ENCODE assay signal across 8 cellular contexts in genomic region chr17:78174332-78174869, GRCh38. TPM values are rescaled to one million over a fixed set of nuclear protein-coding genes. Genes with fewer than 3 reads are reported as not detected.
DNase-seq lines count a peak whose midpoint lies in the region; ATAC-seq, FAIRE-seq and TF ChIP-seq lines count a peak whose summit lies in the region.

No MANE protein-coding gene starts in this region.

- H3K9me3 Mint-ChIP-seq in Caco-2 (ENCODE audit: unreplicated experiment): no peaks in the 10 kb centered on the region

- no peak for ATAC-seq in HG02588 (IDR thresholded peaks at IDR 0.05; ENCODE audit: unreplicated experiment)

- H3K27me3 Mint-ChIP-seq in Caco-2 (ENCODE audit: insufficient read depth, unreplicated experiment): no peaks in the 10 kb centered on the region

- H3K79me1 ChIP-seq in H1 (ENCODE audit: low read depth, low read length): peaks cover 6% of the 10 kb centered on the region
- H3K79me1 ChIP-seq in neuronal stem cell (ENCODE audit: low read depth, low read length): no peaks in the 10 kb centered on the region

- no peaks in the 10 kb centered on the region for H3K23me2 ChIP-seq in H1 (ENCODE audit: low read depth, low read length)

- H2BK120ac ChIP-seq in H1 (replicated peaks; ENCODE audit: low read depth, low read length) (no peak overlapping the region), neuronal stem cell (ENCODE audit: low read depth, low read length) (no peak overlapping the region)

- H2BK20ac ChIP-seq in H1 (ENCODE audit: low read length): no peak overlapping the region

- H3K9me3 ChIP-seq in Caco-2 (no peaks in the 10 kb centered on the region), H1 (ENCODE audit: insufficient read depth in 2 of 2, low read depth in 1 of 2, low read length in 1 of 2) (no peaks in the 10 kb centered on the region), neuronal stem cell (replicated peaks in 1 of 2; ENCODE audit: control insufficient read depth in 2 of 2, insufficient read depth in 1 of 2, low read depth in 1 of 2, low read length in 2 of 2) (peaks cover 0 to 3% of the 10 kb centered on the region in 2 donors), HAP-1 (no peaks in the 10 kb centered on the region)

- TF ChIP-seq POLR2A in H1 (IDR thresholded peaks at IDR 0.05; ENCODE audit: control extremely low read depth in 1 of 2, low read depth in 2 of 2, low read length in 2 of 2): peak in 1 of 2 experiments; percentile 26; a peak in 1 of 3 replicates

- TSS peak; percentile 27 for BruUV-seq in Caco-2 (replicated peaks; lab: Mats Ljungman, UMichigan)

- peaks cover 15 to 22% of the 10 kb centered on the region in 2 experiments for H4K20me1 ChIP-seq in H1 (replicated peaks in 1 of 2; ENCODE audit: control insufficient read depth in 1 of 2, insufficient read depth in 2 of 2, low read length in 2 of 2)

- no peak overlapping the region for H3K56ac ChIP-seq in H1 (replicated peaks; ENCODE audit: insufficient read length, low read depth, low read length)

- H3K18ac ChIP-seq in H1 (ENCODE audit: extremely low read depth, low read length): no peak overlapping the region
- no peak overlapping the region for H3K18ac ChIP-seq in neuronal stem cell (ENCODE audit: low read length)

- peak overlapping the region; percentile 22 for H3K4me3 Mint-ChIP-seq in Caco-2 (ENCODE audit: unreplicated experiment)

- no peak overlapping the region for H3K4me3 ChIP-seq in Caco-2 (ENCODE audit: low read depth, low read length)
- H3K4me3 ChIP-seq in H1 (ENCODE audit: extremely low read depth in 1 of 4, insufficient read depth in 2 of 4, low read depth in 3 of 4, low read length in 4 of 4): no peak overlapping the region
- H3K4me3 ChIP-seq in neuronal stem cell (ENCODE audit: low read length in 2 of 2): no peak overlapping the region
- no peak overlapping the region for H3K4me3 ChIP-seq in HAP-1

- H3K36me3 Mint-ChIP-seq in Caco-2 (ENCODE audit: insufficient read depth, unreplicated experiment): peaks cover 98% of the 10 kb centered on the region

- POLR2A ChIA-PET in Caco-2 (lab: Charles Lee): interaction anchor here (1.1 to 1.4 kb wide), 2 partner anchors 12 to 194 kb away, joined by 3 to 5 read pairs; partner anchors contain the start of genes AFMID and TK1
- POLR2A ChIA-PET in H1 (lab: Charles Lee; ENCODE audit: partially characterized antibody): interaction anchor here (0.6 to 10.2 kb wide), 17 partner anchors 9 to 146 kb away, joined by 3 to 131 read pairs (median 3); partner anchors contain the start of genes AFMID, TK1 and TMC6

- H3K4me1 Mint-ChIP-seq in Caco-2 (ENCODE audit: low read depth, unreplicated experiment): peaks cover 24% of the 10 kb centered on the region

- CTCF ChIA-PET in Caco-2 (lab: Charles Lee) (interaction anchor here (0.9 to 1.8 kb wide), 2 partner anchors 13 to 77 kb away, joined by 4 to 7 read pairs; partner anchors contain the start of genes AFMID and TK1), H1 (lab: Charles Lee; ENCODE audit: partially characterized antibody) (interaction anchor here (0.7 to 10.0 kb wide), 20 partner anchors 8 to 76 kb away, joined by 3 to 87 read pairs (median 8); partner anchors contain the start of genes AFMID, C17orf99 and TK1)

- no peaks in the 10 kb centered on the region for H3K79me2 ChIP-seq in H1 (ENCODE audit: control insufficient read depth in 1 of 2, insufficient read depth in 2 of 2, low read length in 2 of 2)

- H3K23ac ChIP-seq in H1 (ENCODE audit: insufficient read length) (no peak overlapping the region), neuronal stem cell (ENCODE audit: low read depth, low read length, poor library complexity) (peak overlapping the region; percentile 92)

- H3K14ac ChIP-seq in H1 (ENCODE audit: insufficient read length) (no peak overlapping the region), neuronal stem cell (ENCODE audit: low read length) (no peak overlapping the region)

- H2BK5ac ChIP-seq in H1 (ENCODE audit: low read depth, low read length) (peak overlapping the region; percentile 52; the same call in 1 of the 2 replicates), neuronal stem cell (ENCODE audit: low read length) (no peak overlapping the region)

- H3K27me3 ChIP-seq in Caco-2 (replicated peaks; ENCODE audit: control insufficient read depth, insufficient read depth, low read length) (no peaks in the 10 kb centered on the region), H1 (replicated peaks in 1 of 4; ENCODE audit: control insufficient read depth in 3 of 4, extremely low read depth in 1 of 4, insufficient read depth in 3 of 4, low read length in 3 of 4) (no peaks in the 10 kb centered on the region), neuronal stem cell (ENCODE audit: control insufficient read depth in 3 of 3, insufficient read depth in 3 of 3, low read depth in 1 of 3, low read length in 3 of 3) (no peaks in the 10 kb centered on the region), HAP-1 (ENCODE audit: low read depth) (no peaks in the 10 kb centered on the region)

- in situ Hi-C loops in HAP-1 (cut with MboI; ENCODE audit: low sequenced_read_pairs): loop anchor here (10.0 kb wide), 1 partner anchor 800 kb away; the partner anchor contains the start of gene LGALS3BP

- TF ChIP-seq CTCF in Caco-2 (IDR thresholded peaks at IDR 0.05; ENCODE audit: insufficient read depth in 1 of 2, low read depth in 1 of 2, low read length in 1 of 2, severe bottlenecking in 1 of 2, unreplicated experiment in 1 of 2) (no peak), H1 (IDR thresholded peaks at IDR 0.05; ENCODE audit: control extremely low read depth in 1 of 3, insufficient read depth in 1 of 3, low read depth in 1 of 3, low read length in 3 of 3) (no peak)

- peak overlapping the region; percentile 78 for H3K27ac Mint-ChIP-seq in Caco-2 (ENCODE audit: unreplicated experiment)

- H2BK15ac ChIP-seq in H1 (ENCODE audit: low read length): no peak overlapping the region
- no peak overlapping the region for H2BK15ac ChIP-seq in neuronal stem cell (ENCODE audit: low read length)

- H4K5ac ChIP-seq in H1 (ENCODE audit: insufficient read length, low read depth, low read length): no peak overlapping the region

- no peak overlapping the region for H3K9ac ChIP-seq in H1 (replicated peaks in 1 of 4; ENCODE audit: extremely low read depth in 1 of 4, low read depth in 3 of 4, low read length in 3 of 4)
- H3K9ac ChIP-seq in neuronal stem cell (ENCODE audit: low read depth, low read length, poor library complexity): no peak overlapping the region

- TF ChIP-seq EP300 in H1 (IDR thresholded peaks at IDR 0.05; ENCODE audit: borderline replicate concordance in 1 of 2, low read depth in 2 of 2, low read length in 2 of 2): no peak

- H3K4me2 ChIP-seq in H1 (ENCODE audit: insufficient read depth in 1 of 2, low read depth in 2 of 2, low read length in 2 of 2) (no peak overlapping the region), neuronal stem cell (ENCODE audit: insufficient read depth, low read length, poor library complexity, severe bottlenecking) (no peak overlapping the region)

- H2AK5ac ChIP-seq in H1 (ENCODE audit: low read depth, low read length): no peak overlapping the region
- no peak overlapping the region for H2AK5ac ChIP-seq in neuronal stem cell (ENCODE audit: low read depth, low read length)

- intact Hi-C loops in Caco-2 (cut with micrococcal nuclease; ENCODE audit: unreplicated experiment): no loop called here

- no peak for DNase-seq in Caco-2
- peak; percentile 59 for DNase-seq in NOMO-1 treated with dmso at 0.1 percent for 144 hours (lab: John Stamatoyannopoulos, UW; ENCODE audit: unreplicated experiment)
- DNase-seq in H1 (ENCODE audit: low read depth in 1 of 2, low spot score in 2 of 2): no peak
- no peak for DNase-seq in neuronal stem cell (ENCODE audit: low spot score)
- DNase-seq in NCI-H345 (lab: John Stamatoyannopoulos, UW): no peak
- DNase-seq in HAP-1 (ENCODE audit: low spot score in 2 of 2): no peak
- no peak for DNase-seq in EL

- H3K27ac ChIP-seq in H1 (ENCODE audit: low read depth, low read length): no peak overlapping the region
- H3K27ac ChIP-seq in neuronal stem cell (replicated peaks; ENCODE audit: low read length): no peak overlapping the region

- WGBS in H1 (ENCODE audit: extremely low coverage in 1 of 2, insufficient coverage in 1 of 2, insufficient read length in 1 of 2, insufficient replicate concordance in 2 of 2, low coverage in 1 of 2, low lambda C conversion rate in 2 of 2, missing lambda C conversion rate in 1 of 2), 2 experiments: 83% methylated on average over 13 of the region's 15 CpGs; no CpG with 5 or more reads in 1 of the 2 experiments
- WGBS in neuronal stem cell (ENCODE audit: extremely low coverage in 2 of 2, insufficient read length in 2 of 2, insufficient replicate concordance in 1 of 2), 2 donors: no CpG with 5 or more reads among the region's 15 CpGs

- H2BK12ac ChIP-seq in H1 (ENCODE audit: low read depth, low read length) (no peak overlapping the region), neuronal stem cell (ENCODE audit: low read length) (no peak overlapping the region)

- H4K8ac ChIP-seq in H1 (ENCODE audit: extremely low read depth, insufficient read depth, low read length) (peak overlapping the region; percentile 83; the same call in 1 of the 2 replicates), neuronal stem cell (ENCODE audit: low read depth, low read length) (peak overlapping the region; percentile 54)

- H4K91ac ChIP-seq in H1 (replicated peaks; ENCODE audit: insufficient read length, low read length): no peak overlapping the region
- H4K91ac ChIP-seq in neuronal stem cell (ENCODE audit: low read depth, low read length, poor library complexity): no peak overlapping the region

- no peak overlapping the region for H3K4ac ChIP-seq in H1 (replicated peaks; ENCODE audit: insufficient read length, low read depth, low read length)
- no peak overlapping the region for H3K4ac ChIP-seq in neuronal stem cell (ENCODE audit: low read length)

- no peak for TF ChIP-seq RAD21 in H1 (IDR thresholded peaks at IDR 0.05 in 1 of 2, conservative IDR thresholded peaks at IDR 0.05 in 1 of 2; ENCODE audit: low read depth in 2 of 2, low read length in 2 of 2)

- H2AFZ ChIP-seq in H1 (ENCODE audit: low read length): no peak overlapping the region
- H2AFZ ChIP-seq in neuronal stem cell (ENCODE audit: low read length): no peak overlapping the region

- H3K36me3 ChIP-seq in Caco-2 (ENCODE audit: control insufficient read depth, insufficient read depth, low read length) (peaks cover 2% of the 10 kb centered on the region), H1 (ENCODE audit: control insufficient read depth in 2 of 4, insufficient read depth in 4 of 4, low read length in 3 of 4) (peaks cover 11 to 46% (median 25%) of the 10 kb centered on the region in 4 experiments), neuronal stem cell (replicated peaks in 1 of 2; ENCODE audit: control insufficient read depth in 2 of 2, insufficient read depth in 2 of 2, low read length in 2 of 2) (peaks cover 33 to 65% of the 10 kb centered on the region in 2 donors), HAP-1 (replicated peaks) (peaks cover 70% of the 10 kb centered on the region)

- FAIRE-seq in H1 (lab: Jason Lieb, UNC): no peak

- H3K4me1 ChIP-seq in Caco-2 (peaks cover 23% of the 10 kb centered on the region), H1 (replicated peaks in 1 of 4; ENCODE audit: control insufficient read depth in 3 of 4, insufficient read depth in 4 of 4, low read length in 3 of 4) (peaks cover 5 to 28% (median 12%) of the 10 kb centered on the region in 4 experiments), neuronal stem cell (ENCODE audit: control insufficient read depth in 2 of 2, insufficient read depth in 1 of 2, low read depth in 1 of 2, low read length in 2 of 2) (peaks cover 3 to 4% of the 10 kb centered on the region in 2 donors), HAP-1 (no peaks in the 10 kb centered on the region; the same call in 1 of the 2 replicates)

RNA-seq across cellular contexts. Expression of gene SYNGR2, which starts 6.0 kb away (rescaled TPM):
- total RNA-seq in Caco-2 (2022): 169 and 193 TPM in 2 replicates
- total RNA-seq in H1 (2021; fragmentation: NEBNext Ultra II Directional; extraction: Animal tissue kit (Norgen Biotek cat#: 25700)): 48.4 and 50.0 TPM in 2 replicates
- 139 and 209 TPM in 2 replicates for polyA plus RNA-seq in H1 (2011; rRNA removed)
- 92.9 TPM for polyA plus RNA-seq in H1 (2011; cell fraction: cytosol; rRNA removed)
- polyA plus RNA-seq in H1 (2011; cell fraction: nucleus; rRNA removed): 102 TPM
- 32.5 to 57.4 TPM (median 51.2 TPM) in 4 replicates for polyA plus RNA-seq in H1 (2012, experiment 1 of 2)
- 37.5 TPM for polyA plus RNA-seq in H1 (2012, experiment 2 of 2)
- polyA plus RNA-seq in H1 (2013, experiment 1 of 2): 42.0 TPM
- 51.5 TPM for polyA plus RNA-seq in H1 (2013, experiment 2 of 2)
- 53.5 and 79.1 TPM in 2 replicates for polyA minus RNA-seq in H1 (2011; rRNA and poly(A)+ RNA removed)
- 28.6 TPM for polyA minus RNA-seq in H1 (2011; cell fraction: cytosol; rRNA and poly(A)+ RNA removed)
- polyA minus RNA-seq in H1 (2011; cell fraction: nucleus; rRNA and poly(A)+ RNA removed): 27.7 TPM
- 16.6 TPM for polyA plus RNA-seq in neuronal stem cell (2013, experiment 1 of 2)
- polyA plus RNA-seq in neuronal stem cell (2013, experiment 2 of 2): 16.6 TPM

RNA-seq across cellular contexts. Expression of gene TK1, which starts 12.5 kb away (rescaled TPM):
- total RNA-seq in Caco-2 (2022): 171 and 190 TPM in 2 replicates
- total RNA-seq in H1 (2021; fragmentation: NEBNext Ultra II Directional; extraction: Animal tissue kit (Norgen Biotek cat#: 25700)): 66.9 and 76.5 TPM in 2 replicates
- 147 and 170 TPM in 2 replicates for polyA plus RNA-seq in H1 (2011; rRNA removed)
- 150 TPM for polyA plus RNA-seq in H1 (2011; cell fraction: cytosol; rRNA removed)
- 168 TPM for polyA plus RNA-seq in H1 (2011; cell fraction: nucleus; rRNA removed)
- polyA plus RNA-seq in H1 (2012, experiment 1 of 2): 50.8 to 96.9 TPM (median 88.1 TPM) in 4 replicates
- 148 TPM for polyA plus RNA-seq in H1 (2012, experiment 2 of 2)
- 57.7 TPM for polyA plus RNA-seq in H1 (2013, experiment 1 of 2)
- polyA plus RNA-seq in H1 (2013, experiment 2 of 2): 54.1 TPM
- 110 and 113 TPM in 2 replicates for polyA minus RNA-seq in H1 (2011; rRNA and poly(A)+ RNA removed)
- 54.3 TPM for polyA minus RNA-seq in H1 (2011; cell fraction: cytosol; rRNA and poly(A)+ RNA removed)
- 42.3 TPM for polyA minus RNA-seq in H1 (2011; cell fraction: nucleus; rRNA and poly(A)+ RNA removed)
- 38.3 TPM for polyA plus RNA-seq in neuronal stem cell (2013, experiment 1 of 2)
- polyA plus RNA-seq in neuronal stem cell (2013, experiment 2 of 2): 37.7 TPM

RNA-seq across cellular contexts. Expression of gene AFMID, which starts 12.8 kb away (rescaled TPM):
- 68.5 and 83.0 TPM in 2 replicates for total RNA-seq in Caco-2 (2022)
- 53.0 and 54.8 TPM in 2 replicates for total RNA-seq in H1 (2021; fragmentation: NEBNext Ultra II Directional; extraction: Animal tissue kit (Norgen Biotek cat#: 25700))
- 49.0 and 61.6 TPM in 2 replicates for polyA plus RNA-seq in H1 (2011; rRNA removed)
- polyA plus RNA-seq in H1 (2011; cell fraction: cytosol; rRNA removed): 63.2 TPM
- polyA plus RNA-seq in H1 (2011; cell fraction: nucleus; rRNA removed): 58.5 TPM
- polyA plus RNA-seq in H1 (2012, experiment 1 of 2): 47.6 to 75.1 TPM (median 68.4 TPM) in 4 replicates
- polyA plus RNA-seq in H1 (2012, experiment 2 of 2): 91.1 TPM
- 40.1 TPM for polyA plus RNA-seq in H1 (2013, experiment 1 of 2)
- polyA plus RNA-seq in H1 (2013, experiment 2 of 2): 39.2 TPM
- 55.5 and 83.5 TPM in 2 replicates for polyA minus RNA-seq in H1 (2011; rRNA and poly(A)+ RNA removed)
- polyA minus RNA-seq in H1 (2011; cell fraction: cytosol; rRNA and poly(A)+ RNA removed): 30.7 TPM
- polyA minus RNA-seq in H1 (2011; cell fraction: nucleus; rRNA and poly(A)+ RNA removed): 42.0 TPM
- 50.8 TPM for polyA plus RNA-seq in neuronal stem cell (2013, experiment 1 of 2)
- 52.7 TPM for polyA plus RNA-seq in neuronal stem cell (2013, experiment 2 of 2)

RNA-seq across cellular contexts. Expression of gene C17orf99, which starts 28.2 kb away (rescaled TPM):
- total RNA-seq in Caco-2 (2022): not detected in 2 replicates
- not detected in 2 replicates for total RNA-seq in H1 (2021; fragmentation: NEBNext Ultra II Directional; extraction: Animal tissue kit (Norgen Biotek cat#: 25700))
- not detected in 2 replicates for polyA plus RNA-seq in H1 (2011; rRNA removed)
- polyA plus RNA-seq in H1 (2011; cell fraction: cytosol; rRNA removed): not detected
- polyA plus RNA-seq in H1 (2011; cell fraction: nucleus; rRNA removed): not detected
- polyA plus RNA-seq in H1 (2012, experiment 1 of 2): not detected in 4 replicates
- not detected for polyA plus RNA-seq in H1 (2012, experiment 2 of 2)
- not detected for polyA plus RNA-seq in H1 (2013, experiment 1 of 2)
- not detected for polyA plus RNA-seq in H1 (2013, experiment 2 of 2)
- not detected in 2 replicates for polyA minus RNA-seq in H1 (2011; rRNA and poly(A)+ RNA removed)
- polyA minus RNA-seq in H1 (2011; cell fraction: cytosol; rRNA and poly(A)+ RNA removed): not detected
- not detected for polyA minus RNA-seq in H1 (2011; cell fraction: nucleus; rRNA and poly(A)+ RNA removed)
- not detected for polyA plus RNA-seq in neuronal stem cell (2013, experiment 1 of 2)
- polyA plus RNA-seq in neuronal stem cell (2013, experiment 2 of 2): not detected

RNA-seq across cellular contexts. Expression of gene BIRC5, which starts 39.7 kb away (rescaled TPM):
- 82.0 and 88.8 TPM in 2 replicates for total RNA-seq in Caco-2 (2022)
- total RNA-seq in H1 (2021; fragmentation: NEBNext Ultra II Directional; extraction: Animal tissue kit (Norgen Biotek cat#: 25700)): 106 and 108 TPM in 2 replicates
- 42.2 and 48.8 TPM in 2 replicates for polyA plus RNA-seq in H1 (2011; rRNA removed)
- 53.5 TPM for polyA plus RNA-seq in H1 (2011; cell fraction: cytosol; rRNA removed)
- polyA plus RNA-seq in H1 (2011; cell fraction: nucleus; rRNA removed): 78.0 TPM
- polyA plus RNA-seq in H1 (2012, experiment 1 of 2): 58.7 to 71.7 TPM (median 68.1 TPM) in 4 replicates
- polyA plus RNA-seq in H1 (2012, experiment 2 of 2): 111 TPM
- polyA plus RNA-seq in H1 (2013, experiment 1 of 2): 64.6 TPM
- 66.0 TPM for polyA plus RNA-seq in H1 (2013, experiment 2 of 2)
- 39.6 and 46.5 TPM in 2 replicates for polyA minus RNA-seq in H1 (2011; rRNA and poly(A)+ RNA removed)
- polyA minus RNA-seq in H1 (2011; cell fraction: cytosol; rRNA and poly(A)+ RNA removed): 43.1 TPM
- polyA minus RNA-seq in H1 (2011; cell fraction: nucleus; rRNA and poly(A)+ RNA removed): 41.5 TPM
- polyA plus RNA-seq in neuronal stem cell (2013, experiment 1 of 2): 118 TPM
- polyA plus RNA-seq in neuronal stem cell (2013, experiment 2 of 2): 125 TPM
